Comparison of ENCODE assay signal across 1 cellular context in the genomic region with DNA sequence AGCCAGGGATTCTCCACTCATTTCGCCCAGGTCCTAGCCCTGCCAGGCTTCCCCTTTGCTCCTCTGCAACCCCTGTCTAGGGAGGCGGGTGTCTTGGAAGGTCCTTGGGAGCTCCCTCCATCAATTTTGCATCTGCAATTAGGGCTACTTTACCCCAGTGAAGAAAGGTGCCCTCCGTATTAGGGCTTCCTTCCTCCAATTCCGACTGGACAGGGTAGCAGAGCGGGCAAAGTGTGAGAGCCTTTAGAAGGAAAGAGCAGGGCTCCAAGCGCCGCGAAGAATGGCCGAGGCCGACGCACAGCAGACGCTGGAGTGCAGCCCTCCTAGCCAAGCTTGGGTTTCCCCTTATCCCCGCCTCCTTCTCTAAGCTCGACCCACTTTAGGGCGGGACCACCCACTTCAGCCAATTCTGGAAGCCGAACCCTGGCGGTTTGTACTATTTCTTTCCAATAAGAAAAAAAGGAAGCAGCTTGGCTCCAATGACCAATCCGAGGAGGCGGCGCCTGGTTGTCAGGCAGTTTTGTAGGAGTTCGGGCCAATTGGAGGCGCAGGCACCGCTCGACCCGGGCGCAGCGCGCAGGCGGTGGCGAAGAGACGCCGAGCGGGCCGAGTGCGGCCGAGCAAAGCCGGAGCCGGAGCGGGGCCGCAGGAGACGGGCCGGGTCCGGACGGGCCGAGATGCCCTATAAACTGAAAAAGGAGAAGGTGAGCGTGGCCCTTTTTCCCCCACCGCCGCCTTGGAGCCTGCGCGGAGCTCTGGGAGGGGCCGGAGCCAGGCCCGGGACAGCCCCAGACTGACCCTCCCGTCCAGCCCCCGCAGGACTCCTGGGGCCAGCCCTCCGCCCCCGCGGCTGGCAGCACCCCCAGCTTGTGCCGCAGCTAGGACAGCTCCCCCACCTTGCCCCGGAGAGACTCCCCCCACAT.
A peak's percentile ranks its signal among the peaks of the same experiment; 100 is the strongest.
TF ChIP-seq lines count a peak whose summit lies in the region.

Gene PPP2R5D, plus strand, starts transcription at position 570 of the 923 bp plus-strand sequence. Its CDS starts 108 bp downstream, at position 678.

TF ChIP-seq in HEK293, 187 proteins besides CTCF, POLR2A, EP300 and RAD21 (continued from another document and continues in another):
- TF ChIP-seq ZNF521 (tag by site-specific recombination; IDR thresholded peaks at IDR 0.05): no peak
- no peak for TF ChIP-seq ZNF311 (tag by site-specific recombination; IDR thresholded peaks at IDR 0.05; ENCODE audit: borderline replicate concordance)
- TF ChIP-seq ZNF530 (tag by site-specific recombination; IDR thresholded peaks at IDR 0.05; ENCODE audit: low read depth): no peak
- TF ChIP-seq ZNF555 (tag by site-specific recombination; conservative IDR thresholded peaks at IDR 0.05): no peak
- TF ChIP-seq, protein P1, sequence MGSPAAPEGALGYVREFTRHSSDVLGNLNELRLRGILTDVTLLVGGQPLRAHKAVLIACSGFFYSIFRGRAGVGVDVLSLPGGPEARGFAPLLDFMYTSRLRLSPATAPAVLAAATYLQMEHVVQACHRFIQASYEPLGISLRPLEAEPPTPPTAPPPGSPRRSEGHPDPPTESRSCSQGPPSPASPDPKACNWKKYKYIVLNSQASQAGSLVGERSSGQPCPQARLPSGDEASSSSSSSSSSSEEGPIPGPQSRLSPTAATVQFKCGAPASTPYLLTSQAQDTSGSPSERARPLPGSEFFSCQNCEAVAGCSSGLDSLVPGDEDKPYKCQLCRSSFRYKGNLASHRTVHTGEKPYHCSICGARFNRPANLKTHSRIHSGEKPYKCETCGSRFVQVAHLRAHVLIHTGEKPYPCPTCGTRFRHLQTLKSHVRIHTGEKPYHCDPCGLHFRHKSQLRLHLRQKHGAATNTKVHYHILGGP (tag by site-specific recombination; IDR thresholded peaks at IDR 0.05): no peak
- TF ChIP-seq ZNF561 (tag by site-specific recombination; IDR thresholded peaks at IDR 0.05; ENCODE audit: borderline replicate concordance): peak; percentile 19; the same call in 1 of the 2 replicates
- no peak for TF ChIP-seq ZNF202 (tag by site-specific recombination; IDR thresholded peaks at IDR 0.05; ENCODE audit: borderline replicate concordance)
- peak; percentile 60 for TF ChIP-seq ZXDB (tag by site-specific recombination; IDR thresholded peaks at IDR 0.05)
- no peak for TF ChIP-seq ZNF16 (tag by site-specific recombination; IDR thresholded peaks at IDR 0.05; ENCODE audit: low read depth)
- TF ChIP-seq ZBTB20 (tag by site-specific recombination; IDR thresholded peaks at IDR 0.05): peak; percentile 48; the same call in 1 of the 2 replicates
- no peak for TF ChIP-seq ZNF24 (tag by site-specific recombination; IDR thresholded peaks at IDR 0.05)
- TF ChIP-seq PRDM2 (tag by site-specific recombination; IDR thresholded peaks at IDR 0.05; ENCODE audit: borderline replicate concordance): no peak
- TF ChIP-seq, protein P2, sequence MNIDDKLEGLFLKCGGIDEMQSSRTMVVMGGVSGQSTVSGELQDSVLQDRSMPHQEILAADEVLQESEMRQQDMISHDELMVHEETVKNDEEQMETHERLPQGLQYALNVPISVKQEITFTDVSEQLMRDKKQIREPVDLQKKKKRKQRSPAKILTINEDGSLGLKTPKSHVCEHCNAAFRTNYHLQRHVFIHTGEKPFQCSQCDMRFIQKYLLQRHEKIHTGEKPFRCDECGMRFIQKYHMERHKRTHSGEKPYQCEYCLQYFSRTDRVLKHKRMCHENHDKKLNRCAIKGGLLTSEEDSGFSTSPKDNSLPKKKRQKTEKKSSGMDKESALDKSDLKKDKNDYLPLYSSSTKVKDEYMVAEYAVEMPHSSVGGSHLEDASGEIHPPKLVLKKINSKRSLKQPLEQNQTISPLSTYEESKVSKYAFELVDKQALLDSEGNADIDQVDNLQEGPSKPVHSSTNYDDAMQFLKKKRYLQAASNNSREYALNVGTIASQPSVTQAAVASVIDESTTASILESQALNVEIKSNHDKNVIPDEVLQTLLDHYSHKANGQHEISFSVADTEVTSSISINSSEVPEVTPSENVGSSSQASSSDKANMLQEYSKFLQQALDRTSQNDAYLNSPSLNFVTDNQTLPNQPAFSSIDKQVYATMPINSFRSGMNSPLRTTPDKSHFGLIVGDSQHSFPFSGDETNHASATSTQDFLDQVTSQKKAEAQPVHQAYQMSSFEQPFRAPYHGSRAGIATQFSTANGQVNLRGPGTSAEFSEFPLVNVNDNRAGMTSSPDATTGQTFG (tag by site-specific recombination; IDR thresholded peaks at IDR 0.05; ENCODE audit: borderline replicate concordance): no peak
- TF ChIP-seq ZNF133 (tag by site-specific recombination; IDR thresholded peaks at IDR 0.05): no peak
- no peak for TF ChIP-seq ZNF112 (tag by site-specific recombination; IDR thresholded peaks at IDR 0.05)
- no peak for TF ChIP-seq ZNF747 (tag by site-specific recombination; IDR thresholded peaks at IDR 0.05)
- no peak for TF ChIP-seq ZNF624 (tag by site-specific recombination; IDR thresholded peaks at IDR 0.05)
- TF ChIP-seq, protein P3, sequence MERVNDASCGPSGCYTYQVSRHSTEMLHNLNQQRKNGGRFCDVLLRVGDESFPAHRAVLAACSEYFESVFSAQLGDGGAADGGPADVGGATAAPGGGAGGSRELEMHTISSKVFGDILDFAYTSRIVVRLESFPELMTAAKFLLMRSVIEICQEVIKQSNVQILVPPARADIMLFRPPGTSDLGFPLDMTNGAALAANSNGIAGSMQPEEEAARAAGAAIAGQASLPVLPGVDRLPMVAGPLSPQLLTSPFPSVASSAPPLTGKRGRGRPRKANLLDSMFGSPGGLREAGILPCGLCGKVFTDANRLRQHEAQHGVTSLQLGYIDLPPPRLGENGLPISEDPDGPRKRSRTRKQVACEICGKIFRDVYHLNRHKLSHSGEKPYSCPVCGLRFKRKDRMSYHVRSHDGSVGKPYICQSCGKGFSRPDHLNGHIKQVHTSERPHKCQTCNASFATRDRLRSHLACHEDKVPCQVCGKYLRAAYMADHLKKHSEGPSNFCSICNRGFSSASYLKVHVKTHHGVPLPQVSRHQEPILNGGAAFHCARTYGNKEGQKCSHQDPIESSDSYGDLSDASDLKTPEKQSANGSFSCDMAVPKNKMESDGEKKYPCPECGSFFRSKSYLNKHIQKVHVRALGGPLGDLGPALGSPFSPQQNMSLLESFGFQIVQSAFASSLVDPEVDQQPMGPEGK (tag by site-specific recombination; IDR thresholded peaks at IDR 0.05): peak; percentile 74
- TF ChIP-seq REPIN1 (tag by site-specific recombination; IDR thresholded peaks at IDR 0.05; ENCODE audit: low read depth): no peak
- TF ChIP-seq GLIS1 (tag by site-specific recombination; IDR thresholded peaks at IDR 0.05): peak; percentile 56
- no peak for TF ChIP-seq ZNF221 (tag by site-specific recombination; IDR thresholded peaks at IDR 0.05; ENCODE audit: borderline replicate concordance)
- TF ChIP-seq ZNF585B (tag by site-specific recombination; IDR thresholded peaks at IDR 0.05): no peak
- TF ChIP-seq ZNF501 (tag by site-specific recombination; IDR thresholded peaks at IDR 0.05): 0 out of 2 replicates have a peak, but pooled peaks have one; percentile 19
- TF ChIP-seq ZNF19 (tag by site-specific recombination; IDR thresholded peaks at IDR 0.05; ENCODE audit: low read depth): no peak
- TF ChIP-seq IKZF3 (tag by site-specific recombination; IDR thresholded peaks at IDR 0.05): no peak
- TF ChIP-seq ZBTB11 (tag by site-specific recombination; conservative IDR thresholded peaks at IDR 0.05; ENCODE audit: low read depth): no peak
- no peak for TF ChIP-seq ZNF302 (tag by site-specific recombination; IDR thresholded peaks at IDR 0.05; ENCODE audit: low read depth)
- no peak for TF ChIP-seq ZNF658 (tag by site-specific recombination; IDR thresholded peaks at IDR 0.05)
- no peak for TF ChIP-seq ZNF549 (tag by site-specific recombination; IDR thresholded peaks at IDR 0.05)
- 0 out of 2 replicates have a peak, but pooled peaks have one; percentile 33 for TF ChIP-seq ZBTB7A (tag by site-specific recombination; IDR thresholded peaks at IDR 0.05; ENCODE audit: low read depth)
- TF ChIP-seq ZSCAN30 (tag by site-specific recombination; IDR thresholded peaks at IDR 0.05): peak; percentile 48; the same call in 1 of the 2 replicates
- TF ChIP-seq ZNF560 (tag by site-specific recombination; IDR thresholded peaks at IDR 0.05; ENCODE audit: borderline replicate concordance): no peak
- TF ChIP-seq ZBTB17 (tag by site-specific recombination; IDR thresholded peaks at IDR 0.05): peak; percentile 45; the same call in 1 of the 2 replicates
- TF ChIP-seq, protein P4, sequence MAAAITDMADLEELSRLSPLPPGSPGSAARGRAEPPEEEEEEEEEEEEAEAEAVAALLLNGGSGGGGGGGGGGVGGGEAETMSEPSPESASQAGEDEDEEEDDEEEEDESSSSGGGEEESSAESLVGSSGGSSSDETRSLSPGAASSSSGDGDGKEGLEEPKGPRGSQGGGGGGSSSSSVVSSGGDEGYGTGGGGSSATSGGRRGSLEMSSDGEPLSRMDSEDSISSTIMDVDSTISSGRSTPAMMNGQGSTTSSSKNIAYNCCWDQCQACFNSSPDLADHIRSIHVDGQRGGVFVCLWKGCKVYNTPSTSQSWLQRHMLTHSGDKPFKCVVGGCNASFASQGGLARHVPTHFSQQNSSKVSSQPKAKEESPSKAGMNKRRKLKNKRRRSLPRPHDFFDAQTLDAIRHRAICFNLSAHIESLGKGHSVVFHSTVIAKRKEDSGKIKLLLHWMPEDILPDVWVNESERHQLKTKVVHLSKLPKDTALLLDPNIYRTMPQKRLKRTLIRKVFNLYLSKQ (tag by site-specific recombination; IDR thresholded peaks at IDR 0.05; ENCODE audit: borderline replicate concordance): no peak
- TF ChIP-seq ZNF362 (tag by site-specific recombination; IDR thresholded peaks at IDR 0.05): no peak
- TF ChIP-seq ZNF10 (tag by site-specific recombination; IDR thresholded peaks at IDR 0.05): no peak
- TF ChIP-seq ZNF664 (tag by site-specific recombination; IDR thresholded peaks at IDR 0.05): no peak
